Comparison of ENCODE assay signal across 24 cellular contexts in genomic region chr2:140791802-140792201, GRCh38.
DNase-seq lines count a peak whose midpoint lies in the region; ATAC-seq, FAIRE-seq and TF ChIP-seq lines count a peak whose summit lies in the region.
"Had no signal": no experiment of that assay in that cellular context is flagged by ENCODE, and none has a peak within 500 bp of the region (broad histone marks: within the 10 kb centered on the region; RNA-seq: fewer than 3 reads in every experiment).

No MANE protein-coding gene starts in this region.

- no peaks in the 10 kb centered on the region for H4K20me1 ChIP-seq in HCT116 (ENCODE audit: insufficient read depth)
- H4K20me1 ChIP-seq in mammary epithelial cell (ENCODE audit: insufficient read depth, low read length) = no peaks in the 10 kb centered on the region
- H4K20me1 ChIP-seq: BLaER1 had no signal

- dilution Hi-C loops in mammary epithelial cell (cut with HindIII; ENCODE audit: low sequenced_read_pairs) = no loop called here

- RAD21 ChIA-PET in HCT116 (lab: Charles Lee; ENCODE audit: low non-redundant PET in 1 of 2, low total read pairs in 2 of 2, uncharacterized antibody in 2 of 2, unreplicated experiment in 2 of 2) = no interaction called here

- CTCF ChIA-PET in A549 (lab: Yijun Ruan, JAX) = no interaction called here
- CTCF ChIA-PET in HCT116 (lab: Charles Lee) = no interaction called here
- CTCF ChIA-PET in mammary epithelial cell (lab: Charles Lee; ENCODE audit: low non-redundant PET) = no interaction called here

- no peaks in the 10 kb centered on the region for H3K9me2 ChIP-seq in HCT116 (ENCODE audit: insufficient read depth)

- in situ Hi-C loops in mammary epithelial cell (cut with MboI; ENCODE audit: low sequenced_read_pairs in 2 of 2) = no loop called here

- H3K79me2 ChIP-seq in HCT116 (ENCODE audit: insufficient read depth, low read length) (no peaks in the 10 kb centered on the region), mammary epithelial cell (ENCODE audit: insufficient read depth, low read length) (no peaks in the 10 kb centered on the region)

- intact Hi-C loops in HCT116 (cut with micrococcal nuclease) (no loop called here), mammary epithelial cell (cut with micrococcal nuclease) (no loop called here)

- POLR2A ChIA-PET in A549 (lab: Yijun Ruan, JAX) = no interaction called here
- POLR2A ChIA-PET in HCT116 (lab: Charles Lee) = no interaction called here

- TF ChIP-seq EP300 in A549 (IDR thresholded peaks at IDR 0.05) = no peak

- H3K27ac ChIP-seq in A549 = no peak overlapping the region
- no peak overlapping the region for H3K27ac ChIP-seq in HCT116 (ENCODE audit: low read depth, low read length)
- no peak overlapping the region for H3K27ac ChIP-seq in mammary epithelial cell (ENCODE audit: insufficient read depth, low read depth, low read length)
- H3K27ac ChIP-seq: BLaER1, GM23248, SK-N-MC had no signal

- H3K4me1 ChIP-seq in A549 = no peaks in the 10 kb centered on the region
- H3K4me1 ChIP-seq in HCT116 (ENCODE audit: control insufficient read depth in 1 of 2, insufficient read depth in 2 of 2, low read length in 2 of 2) = peaks cover 0 to 9% of the 10 kb centered on the region in 2 experiments; a peak in 2 of 4 replicates
- no peaks in the 10 kb centered on the region for H3K4me1 ChIP-seq in mammary epithelial cell (ENCODE audit: insufficient read depth, low read length)
- H3K4me1 ChIP-seq: BLaER1 had no signal

- H2AFZ ChIP-seq in HCT116 (ENCODE audit: low read depth, low read length, poor library complexity, severe bottlenecking) (peak overlapping the region; percentile 56), mammary epithelial cell (ENCODE audit: low read depth, low read length) (no peak overlapping the region)
- H2AFZ ChIP-seq: GM23248 had no signal

- no TSS peak for BruUV-seq in HCT116 (replicated peaks; lab: Mats Ljungman, UMichigan)
- no TSS peak for BruUV-seq in mammary epithelial cell (replicated peaks; lab: Mats Ljungman, UMichigan)

- TF ChIP-seq RAD21 in A549 (conservative IDR thresholded peaks at IDR 0.05 in 1 of 2, IDR thresholded peaks at IDR 0.05 in 1 of 2) = no peak
- no peak for TF ChIP-seq RAD21 in HCT116 (IDR thresholded peaks at IDR 0.05; ENCODE audit: low read depth)

- DNase-seq in A549 (ENCODE audit: low read depth in 1 of 2, low spot score in 1 of 2) (no peak), HCT116 (ENCODE audit: low read depth, low spot score) (no peak), mammary epithelial cell (peak; percentile 2), iris pigment epithelial cell (ENCODE audit: low read depth) (peak; percentile 5), NCI-H1105 (lab: John Stamatoyannopoulos, UW) (no peak)
- no peak for DNase-seq in central memory CD4-positive, alpha-beta T cell
- DNase-seq: CD4-positive, CD25-positive, alpha-beta regulatory T cell; DND-41; GM23248; H7; HFFc6; IMR-90; KG1; MM.1S; NCI-H1417; NCI-H1694; NCI-H2029 treated with DMSO at 0.1 percent for 48 hours; NCI-H2227 treated with DMSO at 0.1 percent for 48 hours; NCI-H526 treated with DMSO at 0.1 percent for 48 hours; SIG-M5 had no signal

- FAIRE-seq in A549 (lab: Jason Lieb, UNC) = no peak

- H3K9ac ChIP-seq in HCT116 (ENCODE audit: low read length) (no peak overlapping the region), mammary epithelial cell (ENCODE audit: insufficient read depth, low read length) (no peak overlapping the region)
- H3K9ac ChIP-seq: BLaER1, GM23248 had no signal

- no peak overlapping the region for H3K4me3 ChIP-seq in A549
- H3K4me3 ChIP-seq in HCT116 (replicated peaks in 1 of 2; ENCODE audit: low read depth in 1 of 2, low read length in 2 of 2) = no peak overlapping the region
- no peak overlapping the region for H3K4me3 ChIP-seq in mammary epithelial cell (replicated peaks in 1 of 3; ENCODE audit: insufficient read depth in 1 of 3, low read depth in 2 of 3, low read length in 3 of 3)
- H3K4me3 ChIP-seq: BLaER1, GM23248, SK-N-MC had no signal

- 86% methylated on average over 2 of the region's 2 CpGs for WGBS in A549 (ENCODE audit: missing lambda C conversion rate)
- WGBS in mammary epithelial cell (ENCODE audit: low coverage, missing lambda C conversion rate) = 47% methylated on average over 2 of the region's 2 CpGs

- TF ChIP-seq POLR2A in A549 (IDR thresholded peaks at IDR 0.05; ENCODE audit: low read length) (no peak), HCT116 (IDR thresholded peaks at IDR 0.05; ENCODE audit: borderline replicate concordance, extremely low read depth, insufficient read depth, insufficient read length) (no peak)

- H3K27me3 ChIP-seq in HCT116 (ENCODE audit: insufficient read depth, low read length) (no peaks in the 10 kb centered on the region), mammary epithelial cell (ENCODE audit: insufficient read depth, low read length) (no peaks in the 10 kb centered on the region)
- H3K27me3 ChIP-seq: BLaER1 had no signal

- H3K36me3 ChIP-seq in HCT116 (ENCODE audit: control insufficient read depth in 1 of 2, insufficient read depth in 2 of 2, low read length in 2 of 2) (no peaks in the 10 kb centered on the region), mammary epithelial cell (ENCODE audit: insufficient read depth, low read length) (no peaks in the 10 kb centered on the region)
- H3K36me3 ChIP-seq: BLaER1 had no signal

- H3K9me3 ChIP-seq in A549 (no peaks in the 10 kb centered on the region), HCT116 (ENCODE audit: control insufficient read depth in 1 of 2, insufficient read depth in 1 of 2, low read depth in 1 of 2, low read length in 2 of 2) (no peaks in the 10 kb centered on the region), mammary epithelial cell (replicated peaks; ENCODE audit: insufficient read depth, low read length) (no peaks in the 10 kb centered on the region)
- H3K9me3 ChIP-seq: BLaER1 had no signal

- H3K4me2 ChIP-seq in A549 = no peak overlapping the region
- H3K4me2 ChIP-seq in HCT116 (ENCODE audit: low read length) = peak overlapping the region; percentile 43
- H3K4me2 ChIP-seq in mammary epithelial cell (ENCODE audit: insufficient read depth, low read depth, low read length) = no peak overlapping the region
- H3K4me2 ChIP-seq: BLaER1 had no signal

- TF ChIP-seq CTCF in A549 (IDR thresholded peaks at IDR 0.05) = no peak
- no peak for TF ChIP-seq CTCF in HCT116 (IDR thresholded peaks at IDR 0.05 in 2 of 3, conservative IDR thresholded peaks at IDR 0.05 in 1 of 3; ENCODE audit: borderline replicate concordance in 1 of 3, insufficient read depth in 1 of 3, low read depth in 2 of 3, low read length in 2 of 3)
- TF ChIP-seq CTCF in mammary epithelial cell (conservative IDR thresholded peaks at IDR 0.05 in 1 of 2, IDR thresholded peaks at IDR 0.05 in 1 of 2; ENCODE audit: extremely low read depth in 1 of 2, insufficient read depth in 1 of 2, low read depth in 1 of 2, low read length in 2 of 2) = no peak

- no peak for ATAC-seq in A549
- no peak for ATAC-seq in HCT116
- no peak for ATAC-seq in HG02571 (IDR thresholded peaks at IDR 0.05; ENCODE audit: unreplicated experiment)
- ATAC-seq: Panc1 had no signal

TF ChIP-seq in A549, 52 proteins besides CTCF, POLR2A, EP300 and RAD21 (continues in another document):
- TF ChIP-seq, protein P1, sequence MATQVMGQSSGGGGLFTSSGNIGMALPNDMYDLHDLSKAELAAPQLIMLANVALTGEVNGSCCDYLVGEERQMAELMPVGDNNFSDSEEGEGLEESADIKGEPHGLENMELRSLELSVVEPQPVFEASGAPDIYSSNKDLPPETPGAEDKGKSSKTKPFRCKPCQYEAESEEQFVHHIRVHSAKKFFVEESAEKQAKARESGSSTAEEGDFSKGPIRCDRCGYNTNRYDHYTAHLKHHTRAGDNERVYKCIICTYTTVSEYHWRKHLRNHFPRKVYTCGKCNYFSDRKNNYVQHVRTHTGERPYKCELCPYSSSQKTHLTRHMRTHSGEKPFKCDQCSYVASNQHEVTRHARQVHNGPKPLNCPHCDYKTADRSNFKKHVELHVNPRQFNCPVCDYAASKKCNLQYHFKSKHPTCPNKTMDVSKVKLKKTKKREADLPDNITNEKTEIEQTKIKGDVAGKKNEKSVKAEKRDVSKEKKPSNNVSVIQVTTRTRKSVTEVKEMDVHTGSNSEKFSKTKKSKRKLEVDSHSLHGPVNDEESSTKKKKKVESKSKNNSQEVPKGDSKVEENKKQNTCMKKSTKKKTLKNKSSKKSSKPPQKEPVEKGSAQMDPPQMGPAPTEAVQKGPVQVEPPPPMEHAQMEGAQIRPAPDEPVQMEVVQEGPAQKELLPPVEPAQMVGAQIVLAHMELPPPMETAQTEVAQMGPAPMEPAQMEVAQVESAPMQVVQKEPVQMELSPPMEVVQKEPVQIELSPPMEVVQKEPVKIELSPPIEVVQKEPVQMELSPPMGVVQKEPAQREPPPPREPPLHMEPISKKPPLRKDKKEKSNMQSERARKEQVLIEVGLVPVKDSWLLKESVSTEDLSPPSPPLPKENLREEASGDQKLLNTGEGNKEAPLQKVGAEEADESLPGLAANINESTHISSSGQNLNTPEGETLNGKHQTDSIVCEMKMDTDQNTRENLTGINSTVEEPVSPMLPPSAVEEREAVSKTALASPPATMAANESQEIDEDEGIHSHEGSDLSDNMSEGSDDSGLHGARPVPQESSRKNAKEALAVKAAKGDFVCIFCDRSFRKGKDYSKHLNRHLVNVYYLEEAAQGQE (IDR thresholded peaks at IDR 0.05) = no peak

TF ChIP-seq in HCT116, 20 proteins besides CTCF, POLR2A, EP300 and RAD21:
- TF ChIP-seq JUND (IDR thresholded peaks at IDR 0.05) (peak; percentile 58), FOSL1 (IDR thresholded peaks at IDR 0.05; ENCODE audit: low read depth) (peak; percentile 59), SP1 (IDR thresholded peaks at IDR 0.05; ENCODE audit: low read depth) (no peak), TCF7L2 (IDR thresholded peaks at IDR 0.05; ENCODE audit: borderline replicate concordance, extremely low read depth, insufficient read depth, insufficient read length) (no peak), EGR1 (IDR thresholded peaks at IDR 0.05; ENCODE audit: low read depth) (peak; percentile 20; the same call in 1 of the 2 replicates), CBX3 (IDR thresholded peaks at IDR 0.05; ENCODE audit: low read depth) (peak; percentile 55; the same call in 1 of the 2 replicates)

Comparison
In these comparisons a context has a peak if more than half of its experiments do, and no peak if none do; other contexts are left out.
1. DNase-seq: peak in mammary epithelial cell (single experiment) and iris pigment epithelial cell (single experiment); none in A549 (0 of 2), HCT116 (single experiment), central memory CD4-positive, alpha-beta T cell (single experiment) and NCI-H1105 (single experiment).